In the genomic region with DNA sequence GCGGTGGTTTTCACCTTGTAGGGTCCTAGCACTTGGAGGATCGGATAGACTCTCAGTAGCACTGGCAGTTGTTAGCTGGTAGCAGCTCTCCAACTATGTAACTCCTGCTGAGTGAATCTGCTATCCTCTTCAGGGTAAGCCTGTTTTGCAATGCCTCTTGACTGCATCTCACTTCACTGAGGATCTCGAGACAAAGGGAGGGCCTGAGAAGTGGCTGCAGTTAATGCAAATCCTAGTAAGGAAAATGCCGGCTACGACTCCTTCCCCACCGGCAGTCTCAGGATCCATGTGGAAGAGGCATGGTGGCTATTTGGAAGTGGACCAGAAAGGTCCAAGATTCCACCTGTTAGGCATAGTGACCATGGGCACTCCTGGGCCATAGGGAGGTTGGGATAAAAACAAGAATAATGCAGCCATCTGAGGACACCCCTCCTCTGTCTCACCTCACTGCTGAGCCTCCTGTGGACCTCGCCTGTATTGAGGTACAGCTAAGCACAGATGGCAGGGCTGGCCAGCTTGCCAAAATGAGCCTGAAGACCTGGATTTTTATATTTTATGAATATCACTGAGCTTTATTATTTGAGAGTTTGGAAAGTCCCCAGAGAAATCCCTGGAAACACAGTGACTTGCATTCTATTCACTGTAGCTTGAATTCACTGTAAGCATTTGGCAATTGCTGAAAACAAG, we compare ENCODE assay signal across 25 cellular contexts.
DNase-seq lines count a peak whose midpoint lies in the region; ATAC-seq, FAIRE-seq and TF ChIP-seq lines count a peak whose summit lies in the region.
"Had no signal": no experiment of that assay in that cellular context is flagged by ENCODE, and none has a peak within 500 bp of the region (broad histone marks: within the 10 kb centered on the region; RNA-seq: fewer than 3 reads in every experiment).

No MANE protein-coding gene starts in this region.

- H3F3A ChIP-seq in GM23338 (replicated peaks; ENCODE audit: low read depth): no peaks in the 10 kb centered on the region
- no peaks in the 10 kb centered on the region for H3F3A ChIP-seq in neural progenitor cell (ENCODE audit: low read depth)

- FAIRE-seq in H1 (lab: Jason Lieb, UNC): no peak
- FAIRE-seq: A549, GM12878, GM19239 had no signal

- no peak overlapping the region for H3K4me3 ChIP-seq in GM23338
- H3K4me3 ChIP-seq in H1 (ENCODE audit: extremely low read depth in 1 of 4, insufficient read depth in 2 of 4, low read depth in 3 of 4, low read length in 4 of 4): no peak overlapping the region
- H3K4me3 ChIP-seq in neural progenitor cell: no peak overlapping the region
- no peak overlapping the region for H3K4me3 ChIP-seq in ascending aorta
- H3K4me3 ChIP-seq: A549; BLaER1 treated with 17β-estradiol and CSF1 and Interleukin-3, amounts not matched to agents 10 nM and 100 nM; GM12878 had no signal

- H3K9me3 ChIP-seq in H1 (ENCODE audit: insufficient read depth in 2 of 2, low read depth in 1 of 2, low read length in 1 of 2) (no peaks in the 10 kb centered on the region), neural progenitor cell (ENCODE audit: low read depth) (no peaks in the 10 kb centered on the region), ascending aorta (no peaks in the 10 kb centered on the region)
- H3K9me3 ChIP-seq: BE2C had no signal

- no peaks in the 10 kb centered on the region for H3K36me3 Mint-ChIP-seq in GM23338 (ENCODE audit: low read depth)
- H3K36me3 Mint-ChIP-seq in WTC11: no peaks in the 10 kb centered on the region
- no peaks in the 10 kb centered on the region for H3K36me3 Mint-ChIP-seq in neural progenitor cell
- H3K36me3 Mint-ChIP-seq: CD14-positive monocyte had no signal

- H3K27ac Mint-ChIP-seq in GM23338 (no peak overlapping the region), WTC11 (no peak overlapping the region), neural progenitor cell (no peak overlapping the region)
- H3K27ac Mint-ChIP-seq: CD14-positive monocyte; CD4-positive, alpha-beta T cell had no signal

- H2BK120ac ChIP-seq in H1 (replicated peaks; ENCODE audit: low read depth, low read length): no peak overlapping the region

- no peaks in the 10 kb centered on the region for H3K27me3 ChIP-seq in GM23338 (ENCODE audit: insufficient read depth)
- H3K27me3 ChIP-seq in H1 (replicated peaks in 1 of 4; ENCODE audit: control insufficient read depth in 3 of 4, extremely low read depth in 1 of 4, insufficient read depth in 3 of 4, low read length in 3 of 4): no peaks in the 10 kb centered on the region
- no peaks in the 10 kb centered on the region for H3K27me3 ChIP-seq in neural progenitor cell
- H3K27me3 ChIP-seq in ascending aorta: no peaks in the 10 kb centered on the region
- H3K27me3 ChIP-seq: BE2C had no signal

- DNase-seq in GM23338 (ENCODE audit: low spot score) (no peak), WTC11 (ENCODE audit: low spot score) (no peak), H1 (ENCODE audit: low read depth in 1 of 2, low spot score in 2 of 2) (no peak), neural progenitor cell (ENCODE audit: low spot score) (peak; percentile 39), germinal center (ENCODE audit: low spot score) (no peak), ascending aorta (ENCODE audit: low spot score in 2 of 2) (no peak), NCI-H748 treated with DMSO at 0.1 percent for 48 hours (lab: John Stamatoyannopoulos, UW) (no peak)
- DNase-seq: 8988T; ACHN; AML-193; BE2C; Calu3; CD4-positive, alpha-beta T cell; COR-L47; DMS53; DND-41; GDM1; GOT3; H7; HCEC 1CT had no signal

- H4K20me1 ChIP-seq in GM23338 (replicated peaks; ENCODE audit: insufficient read depth) (no peaks in the 10 kb centered on the region), H1 (replicated peaks in 1 of 2; ENCODE audit: control insufficient read depth in 1 of 2, insufficient read depth in 2 of 2, low read length in 2 of 2) (no peaks in the 10 kb centered on the region), neural progenitor cell (ENCODE audit: low read depth) (no peaks in the 10 kb centered on the region)
- H4K20me1 ChIP-seq: BLaER1 treated with 17β-estradiol and CSF1 and Interleukin-3, amounts not matched to agents 10 nM and 100 nM had no signal

- H3K4me3 Mint-ChIP-seq in GM23338 (no peak overlapping the region), WTC11 (no peak overlapping the region), neural progenitor cell (no peak overlapping the region)
- H3K4me3 Mint-ChIP-seq: CD14-positive monocyte; CD4-positive, alpha-beta T cell had no signal

- no peak overlapping the region for H3K18ac ChIP-seq in H1 (ENCODE audit: extremely low read depth, low read length)

- peaks cover 4% of the 10 kb centered on the region for H3K27me3 Mint-ChIP-seq in GM23338 (ENCODE audit: insufficient read depth, low read depth, poor library complexity)
- H3K27me3 Mint-ChIP-seq in WTC11 (ENCODE audit: low read depth): no peaks in the 10 kb centered on the region
- peaks cover 2% of the 10 kb centered on the region for H3K27me3 Mint-ChIP-seq in neural progenitor cell (ENCODE audit: insufficient read depth, low read depth)

- H2AFZ ChIP-seq in GM23338: peak overlapping the region; percentile 69; the same call in 1 of the 2 replicates
- peak overlapping the region; percentile 49; the same call in 1 of the 2 replicates for H2AFZ ChIP-seq in H1 (ENCODE audit: low read length)
- H2AFZ ChIP-seq in neural progenitor cell (replicated peaks): peak overlapping the region; percentile 27

- TF ChIP-seq EP300 in H1 (IDR thresholded peaks at IDR 0.05; ENCODE audit: borderline replicate concordance in 1 of 2, low read depth in 2 of 2, low read length in 2 of 2): no peak

- H2BK5ac ChIP-seq in H1 (ENCODE audit: low read depth, low read length): no peak overlapping the region

- no peaks in the 10 kb centered on the region for H3K36me3 ChIP-seq in GM23338 (ENCODE audit: insufficient read depth)
- no peaks in the 10 kb centered on the region for H3K36me3 ChIP-seq in H1 (ENCODE audit: control insufficient read depth in 2 of 4, insufficient read depth in 4 of 4, low read length in 3 of 4)
- no peaks in the 10 kb centered on the region for H3K36me3 ChIP-seq in neural progenitor cell
- no peaks in the 10 kb centered on the region for H3K36me3 ChIP-seq in ascending aorta
- H3K36me3 ChIP-seq: BE2C; BLaER1 treated with 17β-estradiol and CSF1 and Interleukin-3, amounts not matched to agents 10 nM and 100 nM had no signal

- H3K9me2 ChIP-seq in GM23338 (ENCODE audit: insufficient read depth): no peaks in the 10 kb centered on the region

- H2BK12ac ChIP-seq in H1 (ENCODE audit: low read depth, low read length): no peak overlapping the region

- peak; percentile 53 for ATAC-seq in GM23338
- peak; percentile 58 for ATAC-seq in WTC11
- ATAC-seq: A549, GM12878 had no signal

- H3K4me1 ChIP-seq in GM23338 (ENCODE audit: insufficient read depth) (no peaks in the 10 kb centered on the region), H1 (replicated peaks in 1 of 4; ENCODE audit: control insufficient read depth in 3 of 4, insufficient read depth in 4 of 4, low read length in 3 of 4) (peaks cover 0 to 2% (median 0%) of the 10 kb centered on the region in 4 experiments; a peak in 1 of 7 replicates), neural progenitor cell (no peaks in the 10 kb centered on the region), ascending aorta (peaks cover 0 to 4% of the 10 kb centered on the region in 2 donors)
- H3K4me1 ChIP-seq: A549; BE2C; BLaER1 treated with 17β-estradiol and CSF1 and Interleukin-3, amounts not matched to agents 10 nM and 100 nM had no signal

- no peak overlapping the region for H3K4ac ChIP-seq in H1 (replicated peaks; ENCODE audit: insufficient read length, low read depth, low read length)

- H3K4me1 Mint-ChIP-seq in GM23338 (peaks cover 4% of the 10 kb centered on the region; the same call in 2 of the 3 replicates), WTC11 (peaks cover 15% of the 10 kb centered on the region), neural progenitor cell (peaks cover 5% of the 10 kb centered on the region)
- H3K4me1 Mint-ChIP-seq: CD14-positive monocyte had no signal

- no peaks in the 10 kb centered on the region for H3K9me3 Mint-ChIP-seq in GM23338
- no peaks in the 10 kb centered on the region for H3K9me3 Mint-ChIP-seq in WTC11
- H3K9me3 Mint-ChIP-seq in neural progenitor cell: no peaks in the 10 kb centered on the region
- H3K9me3 Mint-ChIP-seq: CD4-positive, alpha-beta T cell had no signal

- H3K27ac ChIP-seq in GM23338 (ENCODE audit: low read depth): no peak overlapping the region
- no peak overlapping the region for H3K27ac ChIP-seq in H1 (ENCODE audit: low read depth, low read length)
- no peak overlapping the region for H3K27ac ChIP-seq in neural progenitor cell
- H3K27ac ChIP-seq in ascending aorta: no peak overlapping the region
- H3K27ac ChIP-seq: A549; BLaER1 treated with 17β-estradiol and CSF1 and Interleukin-3, amounts not matched to agents 10 nM and 100 nM had no signal

- no peak overlapping the region for H4K5ac ChIP-seq in H1 (ENCODE audit: insufficient read length, low read depth, low read length)

- no peak overlapping the region for H3K56ac ChIP-seq in H1 (replicated peaks; ENCODE audit: insufficient read length, low read depth, low read length)

- H3K79me1 ChIP-seq in H1 (ENCODE audit: low read depth, low read length): no peaks in the 10 kb centered on the region

- TF ChIP-seq POLR2A in H1 (IDR thresholded peaks at IDR 0.05; ENCODE audit: control extremely low read depth in 1 of 2, low read depth in 2 of 2, low read length in 2 of 2): no peak

- H2BK20ac ChIP-seq in H1 (ENCODE audit: low read length): no peak overlapping the region

- H3K79me2 ChIP-seq in GM23338 (replicated peaks; ENCODE audit: insufficient read depth) (no peaks in the 10 kb centered on the region), H1 (ENCODE audit: control insufficient read depth in 1 of 2, insufficient read depth in 2 of 2, low read length in 2 of 2) (no peaks in the 10 kb centered on the region), neural progenitor cell (ENCODE audit: low read depth) (no peaks in the 10 kb centered on the region)

- H3K4me2 ChIP-seq in GM23338 (no peak overlapping the region), H1 (ENCODE audit: insufficient read depth in 1 of 2, low read depth in 2 of 2, low read length in 2 of 2) (no peak overlapping the region), neural progenitor cell (no peak overlapping the region)
- H3K4me2 ChIP-seq: A549; BLaER1 treated with 17β-estradiol and CSF1 and Interleukin-3, amounts not matched to agents 10 nM and 100 nM had no signal

- H4K8ac ChIP-seq in H1 (ENCODE audit: extremely low read depth, insufficient read depth, low read length): no peak overlapping the region

- TF ChIP-seq RAD21 in H1 (IDR thresholded peaks at IDR 0.05 in 1 of 2, conservative IDR thresholded peaks at IDR 0.05 in 1 of 2; ENCODE audit: low read depth in 2 of 2, low read length in 2 of 2): no peak

- no peak overlapping the region for H2BK15ac ChIP-seq in H1 (ENCODE audit: low read length)

- H3K14ac ChIP-seq in H1 (ENCODE audit: insufficient read length): no peak overlapping the region

- intact Hi-C loops in ascending aorta (cut with DNase I): no loop called here

- POLR2A ChIA-PET in WTC11 (lab: Charles Lee): interaction anchor here (0.7 kb wide), 1 partner anchor 268 kb away, joined by 4 read pairs; no protein-coding TSS in a partner anchor
- POLR2A ChIA-PET in H1 (lab: Charles Lee; ENCODE audit: partially characterized antibody): no interaction called here

- H3K23me2 ChIP-seq in H1 (ENCODE audit: low read depth, low read length): no peaks in the 10 kb centered on the region

- 91% methylated on average over 7 of the region's 7 CpGs; no CpG with 5 or more reads in 1 of the 2 experiments for WGBS in H1 (ENCODE audit: extremely low coverage in 1 of 2, insufficient coverage in 1 of 2, insufficient read length in 1 of 2, insufficient replicate concordance in 2 of 2, low coverage in 1 of 2, low lambda C conversion rate in 2 of 2, missing lambda C conversion rate in 1 of 2), 2 experiments

- H3K23ac ChIP-seq in H1 (ENCODE audit: insufficient read length): no peak overlapping the region

- H4K91ac ChIP-seq in H1 (replicated peaks; ENCODE audit: insufficient read length, low read length): no peak overlapping the region

- H2AK5ac ChIP-seq in H1 (ENCODE audit: low read depth, low read length): no peak overlapping the region

- TF ChIP-seq CTCF in GM23338 (conservative IDR thresholded peaks at IDR 0.05; ENCODE audit: low read depth in 2 of 2) (no peak), WTC11 (IDR thresholded peaks at IDR 0.05) (no peak), H1 (IDR thresholded peaks at IDR 0.05; ENCODE audit: control extremely low read depth in 1 of 3, insufficient read depth in 1 of 3, low read depth in 1 of 3, low read length in 3 of 3) (no peak), neural progenitor cell (IDR thresholded peaks at IDR 0.05) (no peak), ascending aorta (IDR thresholded peaks at IDR 0.05) (no peak)

- CTCF ChIA-PET in WTC11 (lab: Charles Lee): interaction anchor here (1.0 to 1.7 kb wide), 2 partner anchors 10 to 28 kb away, joined by 3 to 20 read pairs; no protein-coding TSS in a partner anchor
- CTCF ChIA-PET in H1 (lab: Charles Lee; ENCODE audit: partially characterized antibody): interaction anchor here (0.9 to 3.7 kb wide), 6 partner anchors 11 to 399 kb away, joined by 3 to 26 read pairs (median 4); no protein-coding TSS in a partner anchor

- H3K9ac ChIP-seq in H1 (replicated peaks in 1 of 4; ENCODE audit: extremely low read depth in 1 of 4, low read depth in 3 of 4, low read length in 3 of 4) (no peak overlapping the region), neural progenitor cell (no peak overlapping the region)
- H3K9ac ChIP-seq: BLaER1 treated with 17β-estradiol and CSF1 and Interleukin-3, amounts not matched to agents 10 nM and 100 nM had no signal
